ENCODE assay signal across 8 cellular contexts in the genomic region with DNA sequence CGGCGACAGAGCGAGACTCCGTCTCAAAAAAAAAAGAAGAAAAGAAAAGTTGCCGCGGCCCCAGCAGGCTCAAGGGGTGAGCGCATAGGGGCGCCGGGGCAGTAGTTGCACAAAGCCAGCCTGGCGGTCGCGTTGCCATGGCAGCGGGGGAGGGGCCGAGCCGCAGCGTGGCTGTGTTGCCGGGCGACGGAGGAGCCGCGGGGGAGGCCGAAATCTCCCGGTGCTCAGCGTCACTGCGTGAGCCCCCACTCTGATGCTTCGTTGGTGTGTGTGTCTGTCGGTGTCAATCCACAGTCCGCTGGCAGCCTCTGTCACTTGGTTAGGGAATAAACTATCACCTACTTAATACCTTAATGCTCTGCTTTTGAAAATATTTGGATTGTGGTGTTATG.
DNase-seq lines count a peak whose midpoint lies in the region; ATAC-seq, FAIRE-seq and TF ChIP-seq lines count a peak whose summit lies in the region.

No MANE protein-coding gene starts in this region.

- no peaks in the 10 kb centered on the region for H3K79me2 ChIP-seq in trophoblast cell (ENCODE audit: control insufficient read depth, insufficient read depth, low read length, poor library complexity)

- no peaks in the 10 kb centered on the region for H3K9me3 ChIP-seq in adipocyte (ENCODE audit: control insufficient read depth, low read length)
- H3K9me3 ChIP-seq in trophoblast cell (ENCODE audit: insufficient read depth, low read depth, low read length) = no peaks in the 10 kb centered on the region
- H3K9me3 ChIP-seq in tibial nerve = no peaks in the 10 kb centered on the region

- no peak for FAIRE-seq in D721Med (lab: Jason Lieb, UNC)

- no peak overlapping the region for H4K12ac ChIP-seq in trophoblast cell (ENCODE audit: low read depth, low read length)

- no peak overlapping the region for H3K23ac ChIP-seq in trophoblast cell (ENCODE audit: low read length)

- H4K91ac ChIP-seq in trophoblast cell (ENCODE audit: low read depth, low read length) = no peak overlapping the region

- H3K18ac ChIP-seq in trophoblast cell (ENCODE audit: low read length) = no peak overlapping the region

- H4K8ac ChIP-seq in trophoblast cell (ENCODE audit: low read depth, low read length) = no peak overlapping the region

- no peak overlapping the region for H2BK12ac ChIP-seq in trophoblast cell (ENCODE audit: low read length)

- H3K4me3 ChIP-seq in adipocyte (ENCODE audit: low read length) = peak overlapping the region; percentile 90
- peak overlapping the region; percentile 58 for H3K4me3 ChIP-seq in trophoblast cell (ENCODE audit: low read depth, low read length)
- peak overlapping the region; percentile 43 to 60 (median 48) for H3K4me3 ChIP-seq in tibial nerve

- H3K4me1 ChIP-seq in adipocyte (ENCODE audit: control insufficient read depth, insufficient read depth, low read length) (peaks cover 3% of the 10 kb centered on the region), trophoblast cell (ENCODE audit: control insufficient read depth in 1 of 2, insufficient read depth in 2 of 2, low read length in 2 of 2) (peaks cover 2 to 3% of the 10 kb centered on the region in 2 experiments), tibial nerve (peaks cover 0 to 8% (median 0%) of the 10 kb centered on the region in 4 donors)

- no peak overlapping the region for H3K4ac ChIP-seq in trophoblast cell (ENCODE audit: low read depth, low read length)

- no peaks in the 10 kb centered on the region for H3K79me1 ChIP-seq in trophoblast cell (ENCODE audit: low read length)

- peak in 1 of 2 donors; percentile 31 for TF ChIP-seq POLR2A in tibial nerve (IDR thresholded peaks at IDR 0.05)

- H3K27ac ChIP-seq in trophoblast cell (ENCODE audit: low read depth, low read length) (no peak overlapping the region), tibial nerve (peak overlapping the region; percentile 17 to 79 (median 62))

- no CpG with 5 or more reads among the region's 28 CpGs for WGBS in trophoblast cell (ENCODE audit: extremely low coverage, insufficient coverage, insufficient read length)
- WGBS in tibial nerve, 2 donors = 1% methylated on average over 27 to 28 of the region's 28 CpGs

- TF ChIP-seq CTCF in D721Med (IDR thresholded peaks at IDR 0.05; ENCODE audit: insufficient read depth, missing control alignments) (no peak), tibial nerve (IDR thresholded peaks at IDR 0.05) (no peak)

- H2BK120ac ChIP-seq in trophoblast cell (ENCODE audit: insufficient read depth, low read length, poor library complexity) = no peak overlapping the region

- no peak overlapping the region for H2BK5ac ChIP-seq in trophoblast cell (ENCODE audit: low read depth, low read length, poor library complexity)

- TF ChIP-seq EP300 in tibial nerve (IDR thresholded peaks at IDR 0.05) = no peak

- H3K36me3 ChIP-seq in adipocyte (ENCODE audit: control insufficient read depth, insufficient read depth, low read length, severe bottlenecking) (no peaks in the 10 kb centered on the region), trophoblast cell (ENCODE audit: control insufficient read depth in 1 of 2, insufficient read depth in 2 of 2, low read length in 2 of 2) (no peaks in the 10 kb centered on the region), tibial nerve (no peaks in the 10 kb centered on the region)

- H3K14ac ChIP-seq in trophoblast cell (ENCODE audit: low read length) = no peak overlapping the region

- intact Hi-C loops in left cardiac atrium (cut with DNase I) = no loop called here

- DNase-seq in D721Med (ENCODE audit: insufficient read length, low spot score) = peak; percentile 26
- peak; percentile 40 for DNase-seq in HuH-7.5 (ENCODE audit: low spot score)
- DNase-seq in SW480 (ENCODE audit: low spot score) = peak; percentile 62
- peak; percentile 95 for DNase-seq in adipocyte (ENCODE audit: low read depth)
- DNase-seq in left cardiac atrium = peak; percentile 93
- peak; percentile 88 to 96 for DNase-seq in trophoblast cell
- DNase-seq in tibial nerve (ENCODE audit: low spot score in 2 of 2) = peak; percentile 59 to 70

- peak overlapping the region; percentile 79 for H3K9ac ChIP-seq in adipocyte (ENCODE audit: low read length)
- no peak overlapping the region for H3K9ac ChIP-seq in trophoblast cell (ENCODE audit: low read length)

- peak; percentile 93 for ATAC-seq in GM21529 (IDR thresholded peaks at IDR 0.05; ENCODE audit: unreplicated experiment)
- ATAC-seq in left cardiac atrium = peak; percentile 91 to 95

- peak overlapping the region; percentile 78 for H3K4me2 ChIP-seq in trophoblast cell (ENCODE audit: low read length)

- H2AFZ ChIP-seq in trophoblast cell (ENCODE audit: insufficient read depth, low read length, poor library complexity) = peak overlapping the region; percentile 18

- H3K27me3 ChIP-seq in adipocyte (replicated peaks; ENCODE audit: control insufficient read depth, insufficient read depth, low read length) (no peaks in the 10 kb centered on the region), trophoblast cell (ENCODE audit: insufficient read depth, low read length) (no peaks in the 10 kb centered on the region), tibial nerve (no peaks in the 10 kb centered on the region)

- no peak overlapping the region for H2AK5ac ChIP-seq in trophoblast cell (ENCODE audit: low read length)

Comparison
In these comparisons a context has a peak if more than half of its experiments do, and no peak if none do; other contexts are left out.
1. DNase-seq: peak in every context shown above with its lines; median percentile 95 in adipocyte; 93 in left cardiac atrium; 92 in trophoblast cell; 64 in tibial nerve; 62 in SW480; 40 in HuH-7.5; 26 in D721Med.